Comparison of ENCODE assay signal across 16 cellular contexts in the genomic region with DNA sequence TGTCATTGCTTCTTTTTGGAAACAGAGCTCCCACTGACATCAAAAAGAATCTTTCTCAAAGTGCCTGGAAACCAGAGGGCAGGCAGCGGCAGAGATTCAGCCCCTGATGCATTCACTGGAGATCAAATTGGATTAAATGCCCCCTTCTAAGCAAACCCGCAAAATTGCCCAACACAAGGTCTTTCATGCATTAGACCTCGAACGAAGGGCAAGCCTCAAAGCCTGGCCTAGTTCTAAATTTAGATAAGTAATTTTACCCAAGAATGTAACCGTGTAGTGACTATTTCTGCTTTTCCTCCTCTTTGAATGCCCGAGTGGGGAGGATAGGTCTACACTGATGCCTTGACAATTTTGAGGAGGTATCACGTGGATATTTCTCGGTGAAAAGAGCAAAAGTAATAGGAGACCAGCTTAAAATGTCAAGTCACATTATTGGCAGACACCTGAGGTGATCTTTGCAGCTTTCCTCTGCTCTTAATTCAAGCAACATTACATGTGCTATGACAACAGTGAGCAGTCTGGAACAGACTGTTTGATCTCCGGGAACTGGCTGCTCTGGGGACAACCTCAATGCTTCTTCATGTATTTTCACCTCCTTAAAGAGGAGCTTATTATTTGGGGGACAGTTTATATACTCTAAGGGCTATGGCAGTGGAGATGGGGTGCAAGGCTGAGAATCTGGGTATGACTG.
DNase-seq lines count a peak whose midpoint lies in the region; ATAC-seq and TF ChIP-seq lines count a peak whose summit lies in the region.
"Had no signal": no experiment of that assay in that cellular context is flagged by ENCODE, and none has a peak within 500 bp of the region (broad histone marks: within the 10 kb centered on the region; RNA-seq: fewer than 3 reads in every experiment).

No MANE protein-coding gene starts in this region.

- ATAC-seq in Right ventricle myocardium inferior (peak; percentile 34), right cardiac atrium (no peak), gastrocnemius medialis (peak; percentile 97 to 98)
- ATAC-seq in activated naive CD8-positive, alpha-beta T cell treated with anti-CD3 and anti-CD28 coated beads, Interleukin-2, amount 50 U/mL, for 24 hours: no peak
- ATAC-seq: A549; CD8-positive, alpha-beta T cell; HepG2 had no signal

- DNase-seq in Right ventricle myocardium inferior (ENCODE audit: missing footprints) (no peak), right cardiac atrium (no peak), gastrocnemius medialis (peak; percentile 36 to 48)
- no peak for DNase-seq in activated T-helper 1 cell treated with anti-CD3 and anti-CD28 coated beads, Interleukin-12 subunit alpha, Interleukin-12 subunit beta, Interleukin-2, Interleukin-4 antibody, amounts not matched to agents 30 ng/mL and 10 ng/mL and 1 ng/mL, durations not matched to agents 14 hours and 24 hours and 36 hours (ENCODE audit: low spot score)
- DNase-seq in activated naive CD8-positive, alpha-beta T cell treated with anti-CD3 and anti-CD28 coated beads, Interleukin-2, amount 50 U/mL, for 24 hours: no peak
- DNase-seq: AML-193; Calu3; CD8-positive, alpha-beta T cell; DMS79 treated with DMSO at 0.1 percent for 48 hours; GF-D8; H9 had no signal

- no peak overlapping the region for H3K4me3 Mint-ChIP-seq in activated T-helper 1 cell treated with anti-CD3 and anti-CD28 coated beads, Interleukin-12 subunit alpha, Interleukin-12 subunit beta, Interleukin-2, Interleukin-4 antibody, amounts not matched to agents 30 ng/mL and 10 ng/mL and 1 ng/mL, durations not matched to agents 14 hours and 24 hours and 36 hours
- no peak overlapping the region for H3K4me3 Mint-ChIP-seq in activated naive CD8-positive, alpha-beta T cell treated with anti-CD3 and anti-CD28 coated beads, Interleukin-2, amount 50 U/mL, for 24 hours
- H3K4me3 Mint-ChIP-seq: CD8-positive, alpha-beta T cell; H9 had no signal

- no peak for TF ChIP-seq POLR2A in gastrocnemius medialis (IDR thresholded peaks at IDR 0.05)

- no peak overlapping the region for H3K27ac Mint-ChIP-seq in activated T-helper 1 cell treated with anti-CD3 and anti-CD28 coated beads, Interleukin-12 subunit alpha, Interleukin-12 subunit beta, Interleukin-2, Interleukin-4 antibody, amounts not matched to agents 30 ng/mL and 10 ng/mL and 1 ng/mL, durations not matched to agents 14 hours and 24 hours and 36 hours
- H3K27ac Mint-ChIP-seq in activated naive CD8-positive, alpha-beta T cell treated with anti-CD3 and anti-CD28 coated beads, Interleukin-2, amount 50 U/mL, for 24 hours: no peak overlapping the region
- H3K27ac Mint-ChIP-seq: CD8-positive, alpha-beta T cell had no signal

- H3K9ac ChIP-seq in BLaER1: no peak overlapping the region

- H4K20me1 ChIP-seq in BLaER1: no peaks in the 10 kb centered on the region

- H3K36me3 Mint-ChIP-seq in activated T-helper 1 cell treated with anti-CD3 and anti-CD28 coated beads, Interleukin-12 subunit alpha, Interleukin-12 subunit beta, Interleukin-2, Interleukin-4 antibody, amounts not matched to agents 30 ng/mL and 10 ng/mL and 1 ng/mL, durations not matched to agents 14 hours and 24 hours and 36 hours (ENCODE audit: low read depth): no peaks in the 10 kb centered on the region
- no peaks in the 10 kb centered on the region for H3K36me3 Mint-ChIP-seq in activated naive CD8-positive, alpha-beta T cell treated with anti-CD3 and anti-CD28 coated beads, Interleukin-2, amount 50 U/mL, for 24 hours (ENCODE audit: low read depth)
- H3K36me3 Mint-ChIP-seq: CD8-positive, alpha-beta T cell had no signal

- peaks cover 52% of the 10 kb centered on the region for H3K9me3 Mint-ChIP-seq in activated T-helper 1 cell treated with anti-CD3 and anti-CD28 coated beads, Interleukin-12 subunit alpha, Interleukin-12 subunit beta, Interleukin-2, Interleukin-4 antibody, amounts not matched to agents 30 ng/mL and 10 ng/mL and 1 ng/mL, durations not matched to agents 14 hours and 24 hours and 36 hours
- peaks cover 22% of the 10 kb centered on the region for H3K9me3 Mint-ChIP-seq in activated naive CD8-positive, alpha-beta T cell treated with anti-CD3 and anti-CD28 coated beads, Interleukin-2, amount 50 U/mL, for 24 hours

- TF ChIP-seq CTCF in gastrocnemius medialis (IDR thresholded peaks at IDR 0.05 in 4 of 5, conservative IDR thresholded peaks at IDR 0.05 in 1 of 5): no peak

- peaks cover 2% of the 10 kb centered on the region for H3K9me3 ChIP-seq in right cardiac atrium (ENCODE audit: control insufficient read depth, low read length)
- peaks cover 13% of the 10 kb centered on the region; the same call in 1 of the 2 replicates for H3K9me3 ChIP-seq in BLaER1
- H3K9me3 ChIP-seq in ectodermal cell (ENCODE audit: control insufficient read depth, low read length): no peaks in the 10 kb centered on the region
- peaks cover 0 to 11% (median 0%) of the 10 kb centered on the region in 3 donors for H3K9me3 ChIP-seq in gastrocnemius medialis

- H3K4me2 ChIP-seq in BLaER1: peak overlapping the region; percentile 35
- H3K4me2 ChIP-seq: A549 had no signal

- no peak overlapping the region for H3K4me3 ChIP-seq in right cardiac atrium (ENCODE audit: low read length)
- H3K4me3 ChIP-seq in BLaER1: no peak overlapping the region
- H3K4me3 ChIP-seq in ectodermal cell (ENCODE audit: insufficient read depth, low read depth, low read length): no peak overlapping the region
- peak overlapping the region in 2 of 4 donors; percentile 7 to 20 for H3K4me3 ChIP-seq in gastrocnemius medialis
- H3K4me3 ChIP-seq: A549 had no signal

- WGBS in right cardiac atrium: 70% methylated on average over 9 of the region's 9 CpGs
- 64 to 69% methylated on average over 9 of the region's 9 CpGs for WGBS in ectodermal cell, 2 experiments

- intact Hi-C loops in Right ventricle myocardium inferior (cut with DNase I): no loop called here
- intact Hi-C loops in right cardiac atrium (cut with DNase I): no loop called here
- intact Hi-C loops in gastrocnemius medialis (cut with DNase I; ENCODE audit: low total_unique reads): no loop called here
- intact Hi-C loops in activated T-helper 1 cell treated with anti-CD3 and anti-CD28 coated beads, Interleukin-12 subunit alpha, Interleukin-12 subunit beta, Interleukin-2, Interleukin-4 antibody, amounts not matched to agents 30 ng/mL and 10 ng/mL and 1 ng/mL, durations not matched to agents 14 hours and 24 hours and 36 hours (cut with micrococcal nuclease): no loop called here

- H3K4me1 ChIP-seq in right cardiac atrium (ENCODE audit: control insufficient read depth, insufficient read depth, low read length) (no peaks in the 10 kb centered on the region), BLaER1 (peaks cover 12% of the 10 kb centered on the region), ectodermal cell (ENCODE audit: control insufficient read depth, insufficient read depth, low read length) (no peaks in the 10 kb centered on the region), gastrocnemius medialis (peaks cover 16 to 17% of the 10 kb centered on the region in 2 donors)
- H3K4me1 ChIP-seq: A549 had no signal

- H3K27ac ChIP-seq in right cardiac atrium (ENCODE audit: low read length) (no peak overlapping the region), BLaER1 (no peak overlapping the region), ectodermal cell (ENCODE audit: insufficient read depth, low read depth, low read length, poor library complexity, severe bottlenecking) (peak overlapping the region; percentile 19), gastrocnemius medialis (peak overlapping the region; percentile 74 to 90 (median 80))
- H3K27ac ChIP-seq: 22Rv1, A549 had no signal

- H3K36me3 ChIP-seq in BLaER1: no peaks in the 10 kb centered on the region
- no peaks in the 10 kb centered on the region for H3K36me3 ChIP-seq in ectodermal cell (ENCODE audit: control insufficient read depth, insufficient read depth, low read length)
- H3K36me3 ChIP-seq in gastrocnemius medialis: no peaks in the 10 kb centered on the region

- H3K27me3 Mint-ChIP-seq in activated T-helper 1 cell treated with anti-CD3 and anti-CD28 coated beads, Interleukin-12 subunit alpha, Interleukin-12 subunit beta, Interleukin-2, Interleukin-4 antibody, amounts not matched to agents 30 ng/mL and 10 ng/mL and 1 ng/mL, durations not matched to agents 14 hours and 24 hours and 36 hours (ENCODE audit: insufficient read depth): no peaks in the 10 kb centered on the region
- no peaks in the 10 kb centered on the region for H3K27me3 Mint-ChIP-seq in activated naive CD8-positive, alpha-beta T cell treated with anti-CD3 and anti-CD28 coated beads, Interleukin-2, amount 50 U/mL, for 24 hours

- H3K4me1 Mint-ChIP-seq in activated T-helper 1 cell treated with anti-CD3 and anti-CD28 coated beads, Interleukin-12 subunit alpha, Interleukin-12 subunit beta, Interleukin-2, Interleukin-4 antibody, amounts not matched to agents 30 ng/mL and 10 ng/mL and 1 ng/mL, durations not matched to agents 14 hours and 24 hours and 36 hours (ENCODE audit: low read depth): no peaks in the 10 kb centered on the region
- H3K4me1 Mint-ChIP-seq in activated naive CD8-positive, alpha-beta T cell treated with anti-CD3 and anti-CD28 coated beads, Interleukin-2, amount 50 U/mL, for 24 hours: no peaks in the 10 kb centered on the region

- in situ Hi-C loops in gastrocnemius medialis (cut with MboI; ENCODE audit: low sequenced_read_pairs in 4 of 4): no loop called here

- H3K27me3 ChIP-seq in right cardiac atrium (ENCODE audit: control insufficient read depth, insufficient read depth): no peaks in the 10 kb centered on the region
- H3K27me3 ChIP-seq in BLaER1: no peaks in the 10 kb centered on the region
- no peaks in the 10 kb centered on the region for H3K27me3 ChIP-seq in ectodermal cell (ENCODE audit: control insufficient read depth, insufficient read depth, low read length, poor library complexity, severe bottlenecking)
- no peaks in the 10 kb centered on the region for H3K27me3 ChIP-seq in gastrocnemius medialis

Comparison
In these comparisons a context has a peak if more than half of its experiments do, and no peak if none do; other contexts are left out.
1. ATAC-seq: peak in Right ventricle myocardium inferior (single experiment) and gastrocnemius medialis (2 of 2); none in right cardiac atrium (0 of 2) and activated naive CD8-positive, alpha-beta T cell treated with anti-CD3 and anti-CD28 coated beads, Interleukin-2, amount 50 U/mL, for 24 hours (single experiment).
2. DNase-seq: peak in gastrocnemius medialis (2 of 2); none in Right ventricle myocardium inferior (single experiment), right cardiac atrium (0 of 3), activated T-helper 1 cell treated with anti-CD3 and anti-CD28 coated beads, Interleukin-12 subunit alpha, Interleukin-12 subunit beta, Interleukin-2, Interleukin-4 antibody, amounts not matched to agents 30 ng/mL and 10 ng/mL and 1 ng/mL, durations not matched to agents 14 hours and 24 hours and 36 hours (single experiment) and activated naive CD8-positive, alpha-beta T cell treated with anti-CD3 and anti-CD28 coated beads, Interleukin-2, amount 50 U/mL, for 24 hours (single experiment).
3. H3K27ac ChIP-seq: peak in ectodermal cell (single experiment) and gastrocnemius medialis (4 of 4); none in right cardiac atrium (single experiment) and BLaER1 (single experiment).